Comparison of ENCODE assay signal across 9 cellular contexts in genomic region chr14:54366726-54367707, GRCh38. TPM values are rescaled to one million over a fixed set of nuclear protein-coding genes. Genes with fewer than 3 reads are reported as not detected.
DNase-seq lines count a peak whose midpoint lies in the region; TF ChIP-seq lines count a peak whose summit lies in the region.
"Had no signal": no experiment of that assay in that cellular context is flagged by ENCODE, and none has a peak within 500 bp of the region (broad histone marks: within the 10 kb centered on the region; RNA-seq: fewer than 3 reads in every experiment).

No MANE protein-coding gene starts in this region.

- in situ Hi-C loops in ACHN (cut with HindIII; ENCODE audit: low pct_ligation_motif_present, low pct_unique_long_range_greater_than_20kb, low sequenced_read_pairs) (no loop called here), T47D (cut with HindIII; ENCODE audit: low pct_unique_long_range_greater_than_20kb, low sequenced_read_pairs) (no loop called here)

- DNase-seq in ACHN: peak; percentile 70
- DNase-seq in HL-60 (ENCODE audit: low read depth in 1 of 2, low spot score in 1 of 2): peak in 1 of 2 experiments; percentile 65
- DNase-seq in Peyer's patch: peak in 1 of 3 donors; percentile 71
- DNase-seq in T47D (ENCODE audit: low read depth in 1 of 2, low spot score in 1 of 2): peak; percentile 36 to 87
- DNase-seq in iris pigment epithelial cell (ENCODE audit: low read depth): peak; percentile 73
- peak; percentile 8 to 22 for DNase-seq in stimulated activated CD4-positive, alpha-beta T cell treated with anti-CD3 and anti-CD28 coated beads, Interleukin-4, amount 100 ng/mL, for 4 hours
- no peak for DNase-seq in activated CD4-positive, CD25-positive, alpha-beta regulatory T cell (lab: John Stamatoyannopoulos, UW)

- no peaks in the 10 kb centered on the region for H3K36me3 ChIP-seq in Peyer's patch

- H3K4me1 ChIP-seq in Peyer's patch: peaks cover 0 to 11% (median 0%) of the 10 kb centered on the region in 4 donors

- no peak overlapping the region for H3K4me3 ChIP-seq in HL-60 (replicated peaks; ENCODE audit: insufficient read depth, low read length)
- H3K4me3 ChIP-seq in Peyer's patch: no peak overlapping the region
- H3K4me3 ChIP-seq: skin epidermis had no signal

- H3K27ac ChIP-seq in HL-60 (replicated peaks) (no peak overlapping the region), Peyer's patch (peak overlapping the region in 2 of 4 donors; percentile 39 to 64)

- no peaks in the 10 kb centered on the region for H3K27me3 ChIP-seq in HL-60 (ENCODE audit: insufficient read depth, poor library complexity, severe bottlenecking)
- H3K27me3 ChIP-seq in Peyer's patch: no peaks in the 10 kb centered on the region

- TF ChIP-seq CTCF in GM12873 (IDR thresholded peaks at IDR 0.05; ENCODE audit: insufficient read depth, low read depth, low read length, missing control alignments) (peak; percentile 65), HL-60 (IDR thresholded peaks at IDR 0.05; ENCODE audit: insufficient read depth, low read length) (peak; percentile 28), Peyer's patch (IDR thresholded peaks at IDR 0.05) (peak in 4 of 6 experiments; percentile 40 to 84 (median 82))

- H3K9me3 ChIP-seq in Peyer's patch: no peaks in the 10 kb centered on the region

- TF ChIP-seq POLR2A in Peyer's patch (IDR thresholded peaks at IDR 0.05): no peak

RNA-seq across cellular contexts. Expression of gene CDKN3, which starts 29.8 kb away (rescaled TPM):
- total RNA-seq in Peyer's patch: 1 to 10 TPM; 1.6 to 7.4 (median 4.3) TPM

Comparison
In these comparisons a context has a peak if more than half of its experiments do, and no peak if none do; other contexts are left out.
1. DNase-seq: peak in ACHN (single experiment), T47D (2 of 2), iris pigment epithelial cell (single experiment) and stimulated activated CD4-positive, alpha-beta T cell treated with anti-CD3 and anti-CD28 coated beads, Interleukin-4, amount 100 ng/mL, for 4 hours (2 of 2); none in activated CD4-positive, CD25-positive, alpha-beta regulatory T cell (0 of 4).
2. CTCF ChIP-seq: peak in every context shown above with its lines; median percentile 82 in Peyer's patch; 65 in GM12873; 28 in HL-60.